Comparison of ENCODE assay signal across 9 cellular contexts in genomic region chr17:76643553-76644148, GRCh38. TPM values are rescaled to one million over a fixed set of nuclear protein-coding genes. Genes with fewer than 3 reads are reported as not detected.
DNase-seq lines count a peak whose midpoint lies in the region; ATAC-seq and TF ChIP-seq lines count a peak whose summit lies in the region.
"Had no signal": no experiment of that assay in that cellular context is flagged by ENCODE, and none has a peak within 500 bp of the region (broad histone marks: within the 10 kb centered on the region; RNA-seq: fewer than 3 reads in every experiment).

Gene ST6GALNAC1 (minus strand): TSS chr17:76643757. CDS start chr17:76643638, 119 bp downstream.

- no peak within 1 kb of the TSS for H3K4me3 ChIP-seq in foreskin fibroblast (ENCODE audit: low read depth in 1 of 2, low read length in 2 of 2)
- H3K4me3 ChIP-seq: vagina had no signal

- H3K9me3 Mint-ChIP-seq in activated T-cell treated with anti-CD3 and anti-CD28 coated beads, Interleukin-2, amount 50 U/mL, for 4 hours = peaks cover 11% of the 10 kb centered on the region

- TF ChIP-seq CTCF in foreskin fibroblast (IDR thresholded peaks at IDR 0.05; ENCODE audit: low read depth, low read length) = no peak

- no peaks in the 10 kb centered on the region for H3K27me3 Mint-ChIP-seq in activated T-cell treated with anti-CD3 and anti-CD28 coated beads, Interleukin-2, amount 50 U/mL, for 4 hours (ENCODE audit: low read depth)

- DNase-seq in OCI-M1 (lab: John Stamatoyannopoulos, UW) (peak; percentile 90), left ventricle myocardium superior (no peak), foreskin fibroblast (no peak)
- no peak for DNase-seq in activated T-cell treated with anti-CD3 and anti-CD28 coated beads, Interleukin-2, amount 50 U/mL, for 4 hours
- DNase-seq in stimulated activated CD4-positive, alpha-beta T cell treated with anti-CD3 and anti-CD28 coated beads, TNF-alpha, amount 100 ng/mL, for 48 hours (ENCODE audit: low read depth in 3 of 3) = peak in 2 of 3 donors; percentile 3 to 9
- DNase-seq: SW 1271 had no signal

- ATAC-seq in activated T-cell treated with anti-CD3 and anti-CD28 coated beads, Interleukin-2, amount 50 U/mL, for 4 hours = peak; percentile 55 to 75
- ATAC-seq in left ventricle myocardium superior (peak; percentile 76), HG02678 (IDR thresholded peaks at IDR 0.05; ENCODE audit: unreplicated experiment) (no peak), GM18907 (IDR thresholded peaks at IDR 0.05; ENCODE audit: unreplicated experiment) (no peak)

- intact Hi-C loops in left ventricle myocardium superior (cut with micrococcal nuclease) = no loop called here

- H3K36me3 Mint-ChIP-seq in activated T-cell treated with anti-CD3 and anti-CD28 coated beads, Interleukin-2, amount 50 U/mL, for 4 hours (ENCODE audit: insufficient read depth) = no peaks in the 10 kb centered on the region

- peak within 1 kb of the TSS; percentile 73 for H3K4me3 Mint-ChIP-seq in activated T-cell treated with anti-CD3 and anti-CD28 coated beads, Interleukin-2, amount 50 U/mL, for 4 hours

- H3K4me1 Mint-ChIP-seq in activated T-cell treated with anti-CD3 and anti-CD28 coated beads, Interleukin-2, amount 50 U/mL, for 4 hours (ENCODE audit: low read depth) = peaks cover 34% of the 10 kb centered on the region

RNA-seq across cellular contexts. Expression of gene ST6GALNAC1, which starts in this region (rescaled TPM):
- total RNA-seq in activated T-cell treated with anti-CD3 and anti-CD28 coated beads, Interleukin-2, amount 50 U/mL, for 4 hours = 1 to 10 TPM in 1 of 3 donors, under 1 TPM in 2; 0.57 to 1.1 (median 0.63) TPM
- 3.8 TPM for total RNA-seq in left ventricle myocardium superior

Comparison
In these comparisons a context has a peak if more than half of its experiments do, and no peak if none do; other contexts are left out.
1. DNase-seq: peak in OCI-M1 (single experiment) and stimulated activated CD4-positive, alpha-beta T cell treated with anti-CD3 and anti-CD28 coated beads, TNF-alpha, amount 100 ng/mL, for 48 hours (2 of 3); none in activated T-cell treated with anti-CD3 and anti-CD28 coated beads, Interleukin-2, amount 50 U/mL, for 4 hours (single experiment), left ventricle myocardium superior (single experiment) and foreskin fibroblast (0 of 2).
2. ATAC-seq: peak in activated T-cell treated with anti-CD3 and anti-CD28 coated beads, Interleukin-2, amount 50 U/mL, for 4 hours (2 of 2) and left ventricle myocardium superior (single experiment); none in HG02678 (single experiment) and GM18907 (single experiment).